14 cellular contexts compared by ENCODE assay signal in the genomic region with DNA sequence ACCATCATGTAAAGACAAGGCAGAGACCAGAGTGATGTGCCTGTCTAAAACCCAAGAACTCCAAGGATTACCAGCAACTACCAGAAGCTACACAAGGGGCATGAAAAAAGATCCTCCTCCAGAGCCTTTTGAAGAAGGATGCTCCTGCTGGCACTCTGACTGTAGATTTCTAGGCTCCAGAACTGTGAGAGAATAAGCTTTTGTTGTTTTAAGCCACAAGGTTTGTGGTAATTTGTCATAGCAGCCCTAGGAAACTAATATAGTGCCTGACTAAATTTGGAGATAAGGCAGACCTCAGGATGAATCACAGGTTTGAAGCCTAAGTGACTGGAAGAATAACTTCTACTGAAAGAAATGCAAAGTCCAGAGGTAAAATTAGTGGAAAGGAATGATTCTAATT.
DNase-seq lines count a peak whose midpoint lies in the region; ATAC-seq, FAIRE-seq and TF ChIP-seq lines count a peak whose summit lies in the region.
"Had no signal": no experiment of that assay in that cellular context is flagged by ENCODE, and none has a peak within 500 bp of the region (broad histone marks: within the 10 kb centered on the region; RNA-seq: fewer than 3 reads in every experiment).

No MANE protein-coding gene starts in this region.

- H3K9me3 Mint-ChIP-seq in MCF 10A (ENCODE audit: unreplicated experiment) = no peaks in the 10 kb centered on the region
- peaks cover 0 to 11% of the 10 kb centered on the region in 2 donors for H3K9me3 Mint-ChIP-seq in stimulated activated naive CD8-positive, alpha-beta T cell treated with anti-CD3 and anti-CD28 coated beads, Interleukin-15, amount 100 ng/mL, for 72 hours
- H3K9me3 Mint-ChIP-seq in CD8-positive, alpha-beta memory T cell = peaks cover 0 to 4% (median 0%) of the 10 kb centered on the region in 5 donors
- H3K9me3 Mint-ChIP-seq: immature natural killer cell; natural killer cell treated with Interleukin-12 subunit alpha and Interleukin-12 subunit beta and Interleukin-15 and Interleukin-18, amount 100 ng/mL, for 72 hours had no signal

- intact Hi-C loops in MCF 10A (cut with micrococcal nuclease) = no loop called here
- intact Hi-C loops in breast epithelium (cut with DNase I; ENCODE audit: low total_unique reads) = no loop called here

- H3K9me3 ChIP-seq in breast epithelium = no peaks in the 10 kb centered on the region
- no peaks in the 10 kb centered on the region for H3K9me3 ChIP-seq in CD8-positive, alpha-beta memory T cell (ENCODE audit: low read length)
- H3K9me3 ChIP-seq: vagina had no signal

- TF ChIP-seq POLR2A in breast epithelium (IDR thresholded peaks at IDR 0.05) = no peak

- no peaks in the 10 kb centered on the region for H3K27me3 ChIP-seq in breast epithelium
- no peaks in the 10 kb centered on the region for H3K27me3 ChIP-seq in CD8-positive, alpha-beta memory T cell (ENCODE audit: insufficient read depth, low read length, poor library complexity, severe bottlenecking)
- H3K27me3 ChIP-seq: spleen, vagina had no signal

- peaks cover 13% of the 10 kb centered on the region for H3K4me1 Mint-ChIP-seq in MCF 10A (ENCODE audit: insufficient read depth, unreplicated experiment)
- H3K4me1 Mint-ChIP-seq in stimulated activated naive CD8-positive, alpha-beta T cell treated with anti-CD3 and anti-CD28 coated beads, Interleukin-15, amount 100 ng/mL, for 72 hours = peaks cover 6% of the 10 kb centered on the region
- H3K4me1 Mint-ChIP-seq in CD8-positive, alpha-beta memory T cell = no peaks in the 10 kb centered on the region
- H3K4me1 Mint-ChIP-seq: immature natural killer cell had no signal

- POLR2A ChIA-PET in MCF 10A (lab: Yijun Ruan, JAX) = interaction anchor here (0.6 to 1.1 kb wide), 3 partner anchors 9 to 419 kb away, joined by 3 to 4 read pairs (median 3); no protein-coding TSS in a partner anchor
- POLR2A ChIA-PET in CD8-positive, alpha-beta memory T cell (lab: Charles Lee) = no interaction called here

- BruUV-seq in MCF 10A (replicated peaks; lab: Mats Ljungman, UMichigan) = no TSS peak

- CTCF ChIA-PET in MCF 10A (lab: Yijun Ruan, JAX) = interaction anchor here (0.6 kb wide), 1 partner anchor 17 kb away, joined by 3 read pairs; no protein-coding TSS in a partner anchor
- CTCF ChIA-PET in CD8-positive, alpha-beta memory T cell (lab: Charles Lee) = no interaction called here

- peak; percentile 60 for ATAC-seq in SK-N-SH treated with all-trans-retinoic acid at 6 μM for 48 hours
- peak; percentile 91 for ATAC-seq in stimulated activated naive CD8-positive, alpha-beta T cell treated with anti-CD3 and anti-CD28 coated beads, Interleukin-15, amount 100 ng/mL, for 72 hours

- H3K4me3 ChIP-seq in breast epithelium = no peak overlapping the region
- H3K4me3 ChIP-seq in fibroblast of mammary gland (ENCODE audit: control insufficient read depth, low read depth, low read length) = no peak overlapping the region
- no peak overlapping the region for H3K4me3 ChIP-seq in CD8-positive, alpha-beta memory T cell (ENCODE audit: low read length)
- H3K4me3 ChIP-seq: spleen, vagina had no signal

- no peaks in the 10 kb centered on the region for H3K4me1 ChIP-seq in breast epithelium
- no peaks in the 10 kb centered on the region for H3K4me1 ChIP-seq in CD8-positive, alpha-beta memory T cell (ENCODE audit: insufficient read depth, low read length)
- H3K4me1 ChIP-seq: spleen, vagina had no signal

- peak; percentile 5 for DNase-seq in MCF 10A (ENCODE audit: unreplicated experiment)
- DNase-seq in breast epithelium (ENCODE audit: low spot score in 2 of 2) = no peak
- peak; percentile 79 for DNase-seq in fibroblast of mammary gland (ENCODE audit: low read depth)
- no peak for DNase-seq in stimulated activated naive CD8-positive, alpha-beta T cell treated with anti-CD3 and anti-CD28 coated beads, Interleukin-15, amount 100 ng/mL, for 72 hours
- no peak for DNase-seq in frontal cortex (ENCODE audit: low spot score in 2 of 2)
- no peak for DNase-seq in CD8-positive, alpha-beta memory T cell
- no peak for DNase-seq in stimulated activated CD8-positive, alpha-beta memory T cell treated with anti-CD3 and anti-CD28 coated beads, Interleukin-4, amount 100 ng/mL, for 48 hours
- DNase-seq: erythroblast, immature natural killer cell, NCI-H1436, spleen had no signal

- H3K36me3 Mint-ChIP-seq in MCF 10A (ENCODE audit: insufficient read depth, unreplicated experiment) = peaks cover 34% of the 10 kb centered on the region
- peaks cover 24 to 58% (median 52%) of the 10 kb centered on the region in 3 donors for H3K36me3 Mint-ChIP-seq in CD8-positive, alpha-beta memory T cell

- H3K27ac Mint-ChIP-seq in MCF 10A (ENCODE audit: low read depth, unreplicated experiment) = no peak overlapping the region
- peak overlapping the region in 1 of 2 donors; percentile 20 for H3K27ac Mint-ChIP-seq in stimulated activated naive CD8-positive, alpha-beta T cell treated with anti-CD3 and anti-CD28 coated beads, Interleukin-15, amount 100 ng/mL, for 72 hours
- H3K27ac Mint-ChIP-seq in CD8-positive, alpha-beta memory T cell = no peak overlapping the region
- H3K27ac Mint-ChIP-seq: immature natural killer cell; natural killer cell treated with Interleukin-12 subunit alpha and Interleukin-12 subunit beta and Interleukin-15 and Interleukin-18, amount 100 ng/mL, for 72 hours had no signal

- H3K4me3 Mint-ChIP-seq in MCF 10A (ENCODE audit: unreplicated experiment) = no peak overlapping the region
- no peak overlapping the region for H3K4me3 Mint-ChIP-seq in stimulated activated naive CD8-positive, alpha-beta T cell treated with anti-CD3 and anti-CD28 coated beads, Interleukin-15, amount 100 ng/mL, for 72 hours
- H3K4me3 Mint-ChIP-seq in CD8-positive, alpha-beta memory T cell = no peak overlapping the region
- H3K4me3 Mint-ChIP-seq: immature natural killer cell; natural killer cell treated with Interleukin-12 subunit alpha and Interleukin-12 subunit beta and Interleukin-15 and Interleukin-18, amount 100 ng/mL, for 72 hours had no signal

- H3K27me3 Mint-ChIP-seq in MCF 10A (ENCODE audit: insufficient read depth, unreplicated experiment) = no peaks in the 10 kb centered on the region
- no peaks in the 10 kb centered on the region for H3K27me3 Mint-ChIP-seq in stimulated activated naive CD8-positive, alpha-beta T cell treated with anti-CD3 and anti-CD28 coated beads, Interleukin-15, amount 100 ng/mL, for 72 hours
- H3K27me3 Mint-ChIP-seq in CD8-positive, alpha-beta memory T cell = no peaks in the 10 kb centered on the region
- H3K27me3 Mint-ChIP-seq: natural killer cell treated with Interleukin-12 subunit alpha and Interleukin-12 subunit beta and Interleukin-15 and Interleukin-18, amount 100 ng/mL, for 72 hours had no signal

- no peak overlapping the region for H3K27ac ChIP-seq in breast epithelium
- no peak overlapping the region for H3K27ac ChIP-seq in CD8-positive, alpha-beta memory T cell (ENCODE audit: low read depth, low read length)
- H3K27ac ChIP-seq: spleen, vagina had no signal

- TF ChIP-seq CTCF in MCF 10A (IDR thresholded peaks at IDR 0.05; ENCODE audit: unreplicated experiment) (no peak), breast epithelium (IDR thresholded peaks at IDR 0.05) (no peak), fibroblast of mammary gland (conservative IDR thresholded peaks at IDR 0.05; ENCODE audit: control insufficient read depth, insufficient read depth, low read depth, low read length) (no peak)

- H3K36me3 ChIP-seq in breast epithelium = no peaks in the 10 kb centered on the region
- H3K36me3 ChIP-seq in CD8-positive, alpha-beta memory T cell (ENCODE audit: insufficient read depth, low read length) = no peaks in the 10 kb centered on the region

- no peak for FAIRE-seq in frontal cortex (lab: Jason Lieb, UNC)

TF ChIP-seq in SK-N-SH treated with all-trans-retinoic acid at 6 μM for 48 hours, 23 proteins besides CTCF, POLR2A, EP300 and RAD21:
- TF ChIP-seq, protein P1, sequence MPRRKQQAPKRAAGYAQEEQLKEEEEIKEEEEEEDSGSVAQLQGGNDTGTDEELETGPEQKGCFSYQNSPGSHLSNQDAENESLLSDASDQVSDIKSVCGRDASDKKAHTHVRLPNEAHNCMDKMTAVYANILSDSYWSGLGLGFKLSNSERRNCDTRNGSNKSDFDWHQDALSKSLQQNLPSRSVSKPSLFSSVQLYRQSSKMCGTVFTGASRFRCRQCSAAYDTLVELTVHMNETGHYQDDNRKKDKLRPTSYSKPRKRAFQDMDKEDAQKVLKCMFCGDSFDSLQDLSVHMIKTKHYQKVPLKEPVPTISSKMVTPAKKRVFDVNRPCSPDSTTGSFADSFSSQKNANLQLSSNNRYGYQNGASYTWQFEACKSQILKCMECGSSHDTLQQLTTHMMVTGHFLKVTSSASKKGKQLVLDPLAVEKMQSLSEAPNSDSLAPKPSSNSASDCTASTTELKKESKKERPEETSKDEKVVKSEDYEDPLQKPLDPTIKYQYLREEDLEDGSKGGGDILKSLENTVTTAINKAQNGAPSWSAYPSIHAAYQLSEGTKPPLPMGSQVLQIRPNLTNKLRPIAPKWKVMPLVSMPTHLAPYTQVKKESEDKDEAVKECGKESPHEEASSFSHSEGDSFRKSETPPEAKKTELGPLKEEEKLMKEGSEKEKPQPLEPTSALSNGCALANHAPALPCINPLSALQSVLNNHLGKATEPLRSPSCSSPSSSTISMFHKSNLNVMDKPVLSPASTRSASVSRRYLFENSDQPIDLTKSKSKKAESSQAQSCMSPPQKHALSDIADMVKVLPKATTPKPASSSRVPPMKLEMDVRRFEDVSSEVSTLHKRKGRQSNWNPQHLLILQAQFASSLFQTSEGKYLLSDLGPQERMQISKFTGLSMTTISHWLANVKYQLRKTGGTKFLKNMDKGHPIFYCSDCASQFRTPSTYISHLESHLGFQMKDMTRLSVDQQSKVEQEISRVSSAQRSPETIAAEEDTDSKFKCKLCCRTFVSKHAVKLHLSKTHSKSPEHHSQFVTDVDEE (CRISPR knock-in tag; IDR thresholded peaks at IDR 0.05) = no peak
- TF ChIP-seq ESRRG (CRISPR knock-in tag; IDR thresholded peaks at IDR 0.05) (no peak), ISL1 (CRISPR knock-in tag; IDR thresholded peaks at IDR 0.05) (peak; percentile 60)

Comparison
In these comparisons a context has a peak if more than half of its experiments do, and no peak if none do; other contexts are left out.
1. DNase-seq: peak in MCF 10A (single experiment) and fibroblast of mammary gland (single experiment); none in breast epithelium (0 of 2), stimulated activated naive CD8-positive, alpha-beta T cell treated with anti-CD3 and anti-CD28 coated beads, Interleukin-15, amount 100 ng/mL, for 72 hours (0 of 2), frontal cortex (0 of 2), CD8-positive, alpha-beta memory T cell (0 of 5) and stimulated activated CD8-positive, alpha-beta memory T cell treated with anti-CD3 and anti-CD28 coated beads, Interleukin-4, amount 100 ng/mL, for 48 hours (single experiment).